In genomic region chr11:67465530-67465929, GRCh38 we compare ENCODE assay signal across 8 cellular contexts. TPM values are rescaled to one million over a fixed set of nuclear protein-coding genes. Genes with fewer than 3 reads are reported as not detected.
DNase-seq lines count a peak whose midpoint lies in the region; ATAC-seq and TF ChIP-seq lines count a peak whose summit lies in the region.
"Not testable (repeated sequence)": the region's sequence is repeated elsewhere in the genome, so short reads cannot be mapped to it uniquely, and the experiment has no call there.
"Had no signal": no experiment of that assay in that cellular context is flagged by ENCODE, and none has a peak within 500 bp of the region (broad histone marks: within the 10 kb centered on the region; RNA-seq: fewer than 3 reads in every experiment).

No MANE protein-coding gene starts in this region.

- CTCF ChIA-PET in activated CD4-positive, alpha-beta memory T cell treated with anti-CD3 and anti-CD28 coated beads for 36 hours (lab: Charles Lee): interaction anchor here (0.6 to 1.3 kb wide), 5 partner anchors 21 to 148 kb away, joined by 3 to 5 read pairs (median 3); partner anchors contain the start of gene PTPRCAP

- intact Hi-C loops in activated CD4-positive, alpha-beta memory T cell treated with anti-CD3 and anti-CD28 coated beads for 36 hours (cut with micrococcal nuclease): loop anchor here (2.0 to 5.0 kb wide), 2 partner anchors 19 to 38 kb away; partner anchors contain the start of gene RPS6KB2

- not testable (repeated sequence) for ATAC-seq in gastroesophageal sphincter; memory B cell (ENCODE audit: low read depth)

- not testable (repeated sequence) for TF ChIP-seq CTCF in GM06990 (IDR thresholded peaks at IDR 0.05; ENCODE audit: insufficient read depth, low read length, poor library complexity, severe bottlenecking); cardiac fibroblast (IDR thresholded peaks at IDR 0.05; ENCODE audit: low read depth, low read length); gastroesophageal sphincter (IDR thresholded peaks at IDR 0.05); retinal pigment epithelial cell (conservative IDR thresholded peaks at IDR 0.05; ENCODE audit: low read depth, low read length)

- H3K4me3 ChIP-seq in GM06990 (replicated peaks; ENCODE audit: low read depth, low read length): peak overlapping the region; percentile 93
- not testable (repeated sequence) for H3K4me3 ChIP-seq in cardiac fibroblast (replicated peaks in 1 of 2; ENCODE audit: low read depth in 2 of 2, low read length in 2 of 2)
- peak overlapping the region in 1 of 2 donors; percentile 61 for H3K4me3 ChIP-seq in gastroesophageal sphincter
- peak overlapping the region; percentile 68 for H3K4me3 ChIP-seq in retinal pigment epithelial cell (ENCODE audit: low read length)

- not testable (repeated sequence) for TF ChIP-seq EP300 in gastroesophageal sphincter (IDR thresholded peaks at IDR 0.05)

- 49% methylated on average over 2 of the region's 2 CpGs; no CpG with 5 or more reads in 1 of the 2 donors for WGBS in gastroesophageal sphincter (ENCODE audit: low coverage in 1 of 2), 2 donors

- not testable (repeated sequence) for H3K36me3 ChIP-seq in GM06990 (ENCODE audit: control insufficient read depth, insufficient read depth, low read length); gastroesophageal sphincter

- H3K27ac Mint-ChIP-seq in activated CD4-positive, alpha-beta memory T cell treated with anti-CD3 and anti-CD28 coated beads for 36 hours: peak overlapping the region; percentile 93
- H3K27ac Mint-ChIP-seq in memory B cell: peak overlapping the region; percentile 95

- H3K4me1 Mint-ChIP-seq in activated CD4-positive, alpha-beta memory T cell treated with anti-CD3 and anti-CD28 coated beads for 36 hours (ENCODE audit: low read depth): peaks cover 32% of the 10 kb centered on the region
- H3K4me1 Mint-ChIP-seq in memory B cell: peaks cover 25% of the 10 kb centered on the region

- POLR2A ChIA-PET in activated CD4-positive, alpha-beta memory T cell treated with anti-CD3 and anti-CD28 coated beads for 36 hours (lab: Charles Lee): interaction anchor here (0.5 to 2.0 kb wide), 9 partner anchors 10 to 113 kb away, joined by 3 to 10 read pairs (median 3); partner anchors contain the start of genes PITPNM1, POLD4, PTPRCAP and RPS6KB2

- not testable (repeated sequence) for H3K27me3 ChIP-seq in GM06990 (replicated peaks; ENCODE audit: control insufficient read depth, insufficient read depth, low read length); gastroesophageal sphincter

- H3K9me3 Mint-ChIP-seq in activated CD4-positive, alpha-beta memory T cell treated with anti-CD3 and anti-CD28 coated beads for 36 hours; memory B cell: not testable (repeated sequence)

- peak overlapping the region in 3 of 4 donors; percentile 90 to 95 (median 92) for H3K27ac ChIP-seq in gastroesophageal sphincter

- not testable (repeated sequence) for TF ChIP-seq POLR2A in gastroesophageal sphincter (IDR thresholded peaks at IDR 0.05)

- H3K27me3 Mint-ChIP-seq in activated CD4-positive, alpha-beta memory T cell treated with anti-CD3 and anti-CD28 coated beads for 36 hours; memory B cell: not testable (repeated sequence)

- not testable (repeated sequence) for H3K36me3 Mint-ChIP-seq in activated CD4-positive, alpha-beta memory T cell treated with anti-CD3 and anti-CD28 coated beads for 36 hours; memory B cell

- peak overlapping the region; percentile 89 for H3K4me3 Mint-ChIP-seq in activated CD4-positive, alpha-beta memory T cell treated with anti-CD3 and anti-CD28 coated beads for 36 hours
- H3K4me3 Mint-ChIP-seq in memory B cell: peak overlapping the region; percentile 91

- H3K9me3 ChIP-seq in gastroesophageal sphincter: not testable (repeated sequence)

- H3K4me1 ChIP-seq in gastroesophageal sphincter: peaks cover 0 to 60% (median 23%) of the 10 kb centered on the region in 3 donors

- not testable (repeated sequence) for DNase-seq in GM06990 (ENCODE audit: extremely low read depth, insufficient read length); activated CD4-positive, alpha-beta memory T cell treated with anti-CD3 and anti-CD28 coated beads for 36 hours; memory B cell (ENCODE audit: low spot score in 2 of 2); retinal pigment epithelial cell (ENCODE audit: low read depth)
- DNase-seq in NCI-H226 (peak; percentile 62), cardiac fibroblast (ENCODE audit: low read depth in 2 of 2) (peak; percentile 20 to 38)

RNA-seq across cellular contexts. Expression of gene TMEM134, which starts 3.5 kb away (rescaled TPM):
- 10 to 100 TPM; 68.2 to 75.2 TPM for total RNA-seq in activated CD4-positive, alpha-beta memory T cell treated with anti-CD3 and anti-CD28 coated beads for 36 hours
- total RNA-seq in gastroesophageal sphincter: 10 to 100 TPM; 22.2 to 35.2 (median 32.5) TPM

RNA-seq across cellular contexts. Expression of gene CABP4, which starts 10.4 kb away (rescaled TPM):
- 1 to 10 TPM; 1.0 to 1.2 TPM for total RNA-seq in activated CD4-positive, alpha-beta memory T cell treated with anti-CD3 and anti-CD28 coated beads for 36 hours
- 1 to 10 TPM in 1 of 4 donors, under 1 TPM in 3; 0.13 to 2.4 (median 0.77) TPM for total RNA-seq in gastroesophageal sphincter

RNA-seq across cellular contexts. Expression of gene GPR152, which starts 13.0 kb away (rescaled TPM):
- total RNA-seq in activated CD4-positive, alpha-beta memory T cell treated with anti-CD3 and anti-CD28 coated beads for 36 hours: not detected
- not detected for total RNA-seq in gastroesophageal sphincter
- total RNA-seq: glomerular endothelial cell had no signal

RNA-seq across cellular contexts. Expression of gene AIP, which starts 17.3 kb away (rescaled TPM):
- total RNA-seq in activated CD4-positive, alpha-beta memory T cell treated with anti-CD3 and anti-CD28 coated beads for 36 hours: 100 to 1,000 TPM; 160 to 169 TPM
- total RNA-seq in gastroesophageal sphincter: 10 to 100 TPM; 65.4 to 87.5 (median 78.1) TPM

RNA-seq across cellular contexts. Expression of gene CORO1B, which starts 22.3 kb away (rescaled TPM):
- 100 to 1,000 TPM; 345 to 358 TPM for total RNA-seq in activated CD4-positive, alpha-beta memory T cell treated with anti-CD3 and anti-CD28 coated beads for 36 hours
- 10 to 100 TPM; 48.3 to 82.4 (median 67.6) TPM for total RNA-seq in gastroesophageal sphincter
